In genomic region chr3:24497942-24498341, GRCh38 we compare ENCODE assay signal across 24 cellular contexts. TPM values are rescaled to one million over a fixed set of nuclear protein-coding genes. Genes with fewer than 3 reads are reported as not detected.
A peak's percentile ranks its signal among the peaks of the same experiment; 100 is the strongest.
DNase-seq lines count a peak whose midpoint lies in the region; ATAC-seq, FAIRE-seq and TF ChIP-seq lines count a peak whose summit lies in the region.
"Had no signal": no experiment of that assay in that cellular context is flagged by ENCODE, and none has a peak within 500 bp of the region (broad histone marks: within the 10 kb centered on the region; RNA-seq: fewer than 3 reads in every experiment).

No MANE protein-coding gene starts in this region.

- intact Hi-C loops in HepG2 (cut with micrococcal nuclease; ENCODE audit: unreplicated experiment): loop anchor here (5.0 kb wide), 1 partner anchor 431 kb away; no protein-coding TSS in a partner anchor
- intact Hi-C loops in right lobe of liver (cut with DNase I): loop anchor here in 1 of 2 donors (10.0 kb wide), 1 partner anchor 133 kb away; no protein-coding TSS in a partner anchor

- H3K9ac ChIP-seq in HepG2 (ENCODE audit: insufficient read depth, low read depth, low read length) (no peak overlapping the region), endodermal cell (ENCODE audit: extremely low read depth, low read length, poor library complexity, severe bottlenecking) (no peak overlapping the region)
- H3K9ac ChIP-seq: BLaER1 treated with 17β-estradiol and CSF1 and Interleukin-3, amounts not matched to agents 10 nM and 100 nM; GM23248 had no signal

- TF ChIP-seq RAD21 in HepG2 (CRISPR knock-in tag; IDR thresholded peaks at IDR 0.05): no peak

- H3K27me3 Mint-ChIP-seq in WTC11 (ENCODE audit: low read depth) (peaks cover 31% of the 10 kb centered on the region), endodermal cell (ENCODE audit: insufficient read depth) (peaks cover 35% of the 10 kb centered on the region)

- H3K9me3 ChIP-seq in HepG2 (ENCODE audit: low read length): no peaks in the 10 kb centered on the region
- no peaks in the 10 kb centered on the region for H3K9me3 ChIP-seq in right lobe of liver
- no peaks in the 10 kb centered on the region for H3K9me3 ChIP-seq in endodermal cell (ENCODE audit: control insufficient read depth, low read length)
- H3K9me3 ChIP-seq: BE2C had no signal

- TF ChIP-seq EP300 in HepG2 (IDR thresholded peaks at IDR 0.05; ENCODE audit: low read depth in 2 of 2, low read length in 2 of 2): no peak
- TF ChIP-seq EP300 in HepG2 (CRISPR knock-in tag; IDR thresholded peaks at IDR 0.05; ENCODE audit: borderline replicate concordance): no peak

- H3K4me3 Mint-ChIP-seq in WTC11 (peak overlapping the region; percentile 30; the same call in 1 of the 2 replicates), endodermal cell (no peak overlapping the region)
- H3K4me3 Mint-ChIP-seq: CD14-positive monocyte; CD4-positive, alpha-beta T cell; CD8-positive, alpha-beta memory T cell had no signal

- peaks cover 9% of the 10 kb centered on the region for H3K79me2 ChIP-seq in HepG2 (ENCODE audit: insufficient read depth, low read length)

- no peak for FAIRE-seq in HepG2 (lab: Jason Lieb, UNC)
- FAIRE-seq: A204.1, GM12892, GM19239, H54 had no signal

- no peaks in the 10 kb centered on the region for H4K20me1 ChIP-seq in HepG2 (ENCODE audit: insufficient read depth, low read length)
- H4K20me1 ChIP-seq: BLaER1 treated with 17β-estradiol and CSF1 and Interleukin-3, amounts not matched to agents 10 nM and 100 nM had no signal

- ATAC-seq in HepG2 (no peak), right lobe of liver (no peak), WTC11 (no peak), GM18519 (IDR thresholded peaks at IDR 0.05; ENCODE audit: low FRiP score, unreplicated experiment) (no peak)
- ATAC-seq in stimulated activated naive CD8-positive, alpha-beta T cell treated with anti-CD3 and anti-CD28 coated beads, Interleukin-15, Interleukin-2, amounts not matched to agents 100 U/mL and 50 U/mL, for 24 hours: no peak

- no peaks in the 10 kb centered on the region for H3K36me3 Mint-ChIP-seq in WTC11
- no peaks in the 10 kb centered on the region for H3K36me3 Mint-ChIP-seq in endodermal cell (ENCODE audit: low read depth)
- H3K36me3 Mint-ChIP-seq: CD8-positive, alpha-beta memory T cell had no signal

- peaks cover 10% of the 10 kb centered on the region for H3K4me1 ChIP-seq in HepG2 (ENCODE audit: insufficient read depth, low read length)
- peaks cover 0 to 14% (median 0%) of the 10 kb centered on the region in 4 donors for H3K4me1 ChIP-seq in right lobe of liver
- H3K4me1 ChIP-seq in endodermal cell (ENCODE audit: control insufficient read depth, insufficient read depth, low read length): no peaks in the 10 kb centered on the region
- H3K4me1 ChIP-seq: BE2C had no signal

- no peaks in the 10 kb centered on the region for H3K9me3 Mint-ChIP-seq in WTC11
- H3K9me3 Mint-ChIP-seq in endodermal cell: no peaks in the 10 kb centered on the region
- H3K9me3 Mint-ChIP-seq: CD4-positive, alpha-beta T cell had no signal

- H3K27me3 ChIP-seq in HepG2 (ENCODE audit: control insufficient read depth in 1 of 2, insufficient read depth in 2 of 2, low read length in 2 of 2) (no peaks in the 10 kb centered on the region; a peak in 1 of 5 replicates), right lobe of liver (no peaks in the 10 kb centered on the region), endodermal cell (ENCODE audit: control insufficient read depth, insufficient read depth, low read length, poor library complexity, severe bottlenecking) (peaks cover 33% of the 10 kb centered on the region)

- in situ Hi-C loops in HepG2 (cut with HindIII; ENCODE audit: extremely low pct_ligation_motif_present, low pct_unique_long_range_greater_than_20kb): loop anchor here (5.0 to 10.0 kb wide), 2 partner anchors 133 to 231 kb away; no protein-coding TSS in a partner anchor

- no peak overlapping the region for H2AFZ ChIP-seq in HepG2 (ENCODE audit: low read length)
- H2AFZ ChIP-seq: GM23248 had no signal

- POLR2A ChIA-PET in HepG2 (lab: Yijun Ruan, JAX) (interaction anchor here (3.5 kb wide), 1 partner anchor 24 kb away, joined by 29 read pairs; no protein-coding TSS in a partner anchor), WTC11 (lab: Charles Lee) (no interaction called here), GM10248 (lab: Yijun Ruan, JAX) (no interaction called here)

- no TSS peak for BruUV-seq in HepG2 (replicated peaks; lab: Mats Ljungman, UMichigan)

- CTCF ChIA-PET in HepG2 (lab: Yijun Ruan, JAX; ENCODE audit: low intra/inter-chr PET ratio, low total read pairs) (interaction anchor here (3.9 kb wide), 1 partner anchor 233 kb away, joined by 35 read pairs; no protein-coding TSS in a partner anchor), WTC11 (lab: Charles Lee) (interaction anchor here (1.7 kb wide), 1 partner anchor 23 kb away, joined by 8 read pairs; no protein-coding TSS in a partner anchor), GM10248 (lab: Yijun Ruan, JAX) (no interaction called here)

- H3K27ac ChIP-seq in HepG2 (ENCODE audit: extremely low read length, insufficient read depth, low read length) (no peak overlapping the region), right lobe of liver (no peak overlapping the region), endodermal cell (ENCODE audit: low read depth, low read length) (peak overlapping the region; percentile 10)
- H3K27ac ChIP-seq: 22Rv1; BLaER1 treated with 17β-estradiol and CSF1 and Interleukin-3, amounts not matched to agents 10 nM and 100 nM; GM23248 had no signal

- no peaks in the 10 kb centered on the region for H3K36me3 ChIP-seq in HepG2 (replicated peaks in 1 of 2; ENCODE audit: control insufficient read depth in 1 of 2, insufficient read depth in 2 of 2, low read length in 2 of 2)
- H3K36me3 ChIP-seq in right lobe of liver: no peaks in the 10 kb centered on the region
- no peaks in the 10 kb centered on the region for H3K36me3 ChIP-seq in endodermal cell (ENCODE audit: control insufficient read depth, insufficient read depth, low read length)
- H3K36me3 ChIP-seq: BE2C; BLaER1 treated with 17β-estradiol and CSF1 and Interleukin-3, amounts not matched to agents 10 nM and 100 nM had no signal

- DNase-seq in HepG2 (ENCODE audit: low spot score) (no peak), right lobe of liver (no peak), WTC11 (ENCODE audit: low spot score) (no peak), endodermal cell (no peak), AML-193 (lab: John Stamatoyannopoulos, UW) (no peak), GM10248 (ENCODE audit: extremely low spot score) (no peak)
- no peak for DNase-seq in stimulated activated naive CD8-positive, alpha-beta T cell treated with anti-CD3 and anti-CD28 coated beads, Interleukin-15, Interleukin-2, amounts not matched to agents 100 U/mL and 50 U/mL, for 24 hours
- DNase-seq: BE2C; CD4-positive, alpha-beta T cell; CD8-positive, alpha-beta memory T cell; DMS53; DMS79 treated with DMSO at 0.1 percent for 48 hours; GF-D8; HCEC 1CT had no signal

- H3K4me3 ChIP-seq in HepG2 (replicated peaks in 1 of 3; ENCODE audit: insufficient read depth in 1 of 3, low read depth in 2 of 3, low read length in 3 of 3) (no peak overlapping the region), right lobe of liver (no peak overlapping the region), endodermal cell (ENCODE audit: low read length) (no peak overlapping the region)
- H3K4me3 ChIP-seq: BLaER1 treated with 17β-estradiol and CSF1 and Interleukin-3, amounts not matched to agents 10 nM and 100 nM; GM23248 had no signal

- no peak overlapping the region for H3K4me2 ChIP-seq in HepG2 (ENCODE audit: low read depth, low read length)

- WGBS in HepG2 (ENCODE audit: low lambda C conversion rate): 90% methylated on average over 2 of the region's 2 CpGs
- WGBS in right lobe of liver (ENCODE audit: insufficient coverage, low coverage, low lambda C conversion rate, missing lambda C conversion rate): 50% methylated on average over 1 of the region's 2 CpGs
- WGBS in endodermal cell (ENCODE audit: insufficient coverage in 1 of 2, insufficient read length in 1 of 2), 2 experiments: 88 to 100% methylated on average over 2 of the region's 2 CpGs

- H3K4me1 Mint-ChIP-seq in WTC11 (peaks cover 46% of the 10 kb centered on the region), endodermal cell (peaks cover 13% of the 10 kb centered on the region)
- H3K4me1 Mint-ChIP-seq: CD8-positive, alpha-beta memory T cell had no signal

- TF ChIP-seq POLR2A in HepG2 (IDR thresholded peaks at IDR 0.05; ENCODE audit: insufficient read depth in 1 of 2, low read depth in 2 of 2, low read length in 2 of 2) (no peak), right lobe of liver (IDR thresholded peaks at IDR 0.05) (no peak)

- TF ChIP-seq CTCF in HepG2 (CRISPR knock-in tag; IDR thresholded peaks at IDR 0.05) (no peak), right lobe of liver (IDR thresholded peaks at IDR 0.05) (no peak), WTC11 (IDR thresholded peaks at IDR 0.05) (no peak), endodermal cell (conservative IDR thresholded peaks at IDR 0.05) (no peak), GM10248 (IDR thresholded peaks at IDR 0.05; ENCODE audit: control extremely low read depth, extremely low read depth, low read depth, missing control alignments) (no peak)

- H3K27ac Mint-ChIP-seq in WTC11 (no peak overlapping the region), endodermal cell (no peak overlapping the region)
- H3K27ac Mint-ChIP-seq: CD14-positive monocyte; CD4-positive, alpha-beta T cell; CD8-positive, alpha-beta memory T cell had no signal

RNA-seq across cellular contexts. Expression of gene THRB, which starts 3.3 kb away (rescaled TPM):
- total RNA-seq in HepG2 (2016; rRNA removed; fragmentation: Illumina TruSeq; extraction: Trizol) (22.7 and 30.1 TPM in 2 replicates), right lobe of liver (10 to 100 TPM; 14.5 to 29.5 (median 17.3) TPM), WTC11 (2021) (4.5 to 5.8 TPM (median 4.8 TPM) in 3 replicates), endodermal cell (under 1 TPM; 0.24 to 0.26 TPM)
- total RNA-seq in HepG2 (2016; cell fraction: cytosol; rRNA removed; fragmentation: Illumina TruSeq; extraction: Trizol; ENCODE audit: low read depth): 9.2 and 10.9 TPM in 2 replicates
- 20.4 and 24.3 TPM in 2 replicates for total RNA-seq in HepG2 (2016; cell fraction: insoluble cytoplasmic fraction; rRNA removed; fragmentation: Illumina TruSeq; extraction: Trizol)
- total RNA-seq in HepG2 (2016; cell fraction: membrane; rRNA removed; fragmentation: Illumina TruSeq; extraction: Trizol): 16.1 and 18.6 TPM in 2 replicates
- total RNA-seq in HepG2 (2016; cell fraction: nucleus; rRNA removed; fragmentation: Illumina TruSeq; extraction: Trizol): 40.5 and 40.8 TPM in 2 replicates
- polyA plus RNA-seq in HepG2 (2011; rRNA removed): 4.3 and 4.7 TPM in 2 replicates
- 3.0 and 4.0 TPM in 2 replicates for polyA plus RNA-seq in HepG2 (2011; cell fraction: cytosol; rRNA removed)
- polyA plus RNA-seq in HepG2 (2011; cell fraction: nucleus; rRNA removed): 6.1 and 7.0 TPM in 2 replicates
- polyA plus RNA-seq in HepG2 (2012): 7.5 and 9.3 TPM in 2 replicates
- polyA plus RNA-seq in HepG2 (2016; cell fraction: cytosol; fragmentation: Illumina TruSeq; extraction: Trizol; ENCODE audit: low read depth): 3.5 and 4.3 TPM in 2 replicates
- polyA plus RNA-seq in HepG2 (2016; cell fraction: insoluble cytoplasmic fraction; fragmentation: Illumina TruSeq; extraction: Trizol; ENCODE audit: low read depth): 14.8 and 17.3 TPM in 2 replicates
- 6.5 and 6.7 TPM in 2 replicates for polyA plus RNA-seq in HepG2 (2016; cell fraction: membrane; fragmentation: Illumina TruSeq; extraction: Trizol; ENCODE audit: low read depth)
- 14.6 and 17.3 TPM in 2 replicates for polyA plus RNA-seq in HepG2 (2016; cell fraction: nucleus; fragmentation: Illumina TruSeq; extraction: Trizol; ENCODE audit: insufficient read depth, low read depth)
- 3.3 and 9.4 TPM in 2 replicates for polyA minus RNA-seq in HepG2 (2011; rRNA and poly(A)+ RNA removed; ENCODE audit: low replicate concordance)
- 8.1 and 8.3 TPM in 2 replicates for polyA minus RNA-seq in HepG2 (2011; cell fraction: cytosol; rRNA and poly(A)+ RNA removed)
- 45.8 and 47.3 TPM in 2 replicates for polyA minus RNA-seq in HepG2 (2011; cell fraction: nucleus; rRNA and poly(A)+ RNA removed)
- polyA plus RNA-seq in endodermal cell (2013, experiment 1 of 2): 0.43 TPM
- polyA plus RNA-seq in endodermal cell (2013, experiment 2 of 2): 0.29 TPM
- total RNA-seq: CD4-positive, alpha-beta T cell; CD8-positive, alpha-beta memory T cell; G401 had no signal
- polyA plus RNA-seq: CD14-positive monocyte; CD8-positive, alpha-beta memory T cell had no signal
